ENCODE assay signal across 8 cellular contexts in genomic region chr12:94149781-94150482, GRCh38. TPM values are rescaled to one million over a fixed set of nuclear protein-coding genes. Genes with fewer than 3 reads are reported as not detected.
DNase-seq lines count a peak whose midpoint lies in the region; ATAC-seq, FAIRE-seq and TF ChIP-seq lines count a peak whose summit lies in the region.

No MANE protein-coding gene starts in this region.

- TF ChIP-seq CTCF in ovary (IDR thresholded peaks at IDR 0.05), result no peak

- intact Hi-C loops in ovary (cut with DNase I), result loop anchor here (5.0 to 10.0 kb wide), 8 partner anchors 47 to 725 kb away; no protein-coding TSS in a partner anchor

- TF ChIP-seq EP300 in ovary (IDR thresholded peaks at IDR 0.05), result no peak

- H3K27me3 ChIP-seq in ovary, result no peaks in the 10 kb centered on the region

- no peaks in the 10 kb centered on the region for H3K36me3 ChIP-seq in ovary

- ATAC-seq in HG03039 (IDR thresholded peaks at IDR 0.05; ENCODE audit: unreplicated experiment) (peak; percentile 3), HG02870 (IDR thresholded peaks at IDR 0.05; ENCODE audit: unreplicated experiment) (no peak), HG02884 (IDR thresholded peaks at IDR 0.05; ENCODE audit: unreplicated experiment) (no peak)

- peak; percentile 9 for TF ChIP-seq POLR2A in ovary (IDR thresholded peaks at IDR 0.05)

- 0 to 1% (median 1%) methylated on average over 43 to 58 of the region's 58 CpGs for WGBS in ovary, 3 donors

- peak; percentile 42 for DNase-seq in activated CD4-positive, CD25-positive, alpha-beta regulatory T cell treated with anti-CD3 and anti-CD28 coated beads, Interleukin-2, amount 50 U/mL, for 72 hours
- DNase-seq in activated CD4-positive, CD25-positive, alpha-beta regulatory T cell (lab: John Stamatoyannopoulos, UW), result no peak
- DNase-seq in activated CD4-positive, alpha-beta T cell treated with anti-CD3 and anti-CD28 coated beads, Interleukin-2, amount 50 U/mL, for 48 hours, result peak; percentile 32 to 46
- DNase-seq in frontal cortex (ENCODE audit: low spot score in 2 of 2), result peak; percentile 35 to 59
- peak; percentile 72 to 86 (median 79) for DNase-seq in ovary

- peak overlapping the region; percentile 60 for H3K4me3 ChIP-seq in ovary

- H3K9me3 ChIP-seq in ovary, result no peaks in the 10 kb centered on the region

- peaks cover 1% of the 10 kb centered on the region for H3K4me1 ChIP-seq in ovary (ENCODE audit: insufficient read depth)

- FAIRE-seq in frontal cortex (lab: Jason Lieb, UNC), result no peak

- H3K27ac ChIP-seq in ovary, result peak overlapping the region; percentile 24 to 72

RNA-seq across cellular contexts. Expression of gene PLXNC1, which starts 1.6 kb away (rescaled TPM):
- total RNA-seq in frontal cortex (81.1 TPM), ovary (10 to 100 TPM in 6 of 7 donors, 1 to 10 TPM in 1; 9.8 to 33.7 (median 19.5) TPM)
- polyA plus RNA-seq in ovary, result 10 to 100 TPM in 1 of 2 donors, 1 to 10 TPM in 1; 8.2 to 13.9 TPM

Comparison
In these comparisons a context has a peak if more than half of its experiments do, and no peak if none do; other contexts are left out.
1. DNase-seq: peak in activated CD4-positive, CD25-positive, alpha-beta regulatory T cell treated with anti-CD3 and anti-CD28 coated beads, Interleukin-2, amount 50 U/mL, for 72 hours (single experiment), activated CD4-positive, alpha-beta T cell treated with anti-CD3 and anti-CD28 coated beads, Interleukin-2, amount 50 U/mL, for 48 hours (2 of 2), frontal cortex (2 of 2) and ovary (5 of 5); none in activated CD4-positive, CD25-positive, alpha-beta regulatory T cell (0 of 4).